In genomic region chr20:10642859-10643559, GRCh38 we compare ENCODE assay signal across 1 cellular context.
TF ChIP-seq lines count a peak whose summit lies in the region.

No MANE protein-coding gene starts in this region.

TF ChIP-seq in IMR-90, 13 proteins besides CTCF, POLR2A, EP300 and RAD21:
- no peak for TF ChIP-seq MXI1 (IDR thresholded peaks at IDR 0.05; ENCODE audit: borderline replicate concordance, low read depth, low read length)
- no peak for TF ChIP-seq ELK1 (IDR thresholded peaks at IDR 0.05; ENCODE audit: borderline replicate concordance, low read depth, low read length)
- TF ChIP-seq CHD1 (IDR thresholded peaks at IDR 0.05; ENCODE audit: low read depth, low read length), result no peak
- TF ChIP-seq MAZ (IDR thresholded peaks at IDR 0.05; ENCODE audit: borderline replicate concordance, low read depth, low read length), result no peak
- no peak for TF ChIP-seq FOS (IDR thresholded peaks at IDR 0.05; ENCODE audit: low read depth, low read length)
- no peak for TF ChIP-seq USF2 (IDR thresholded peaks at IDR 0.05; ENCODE audit: low read depth, low read length)
- TF ChIP-seq RFX5 (IDR thresholded peaks at IDR 0.05; ENCODE audit: low read depth, low read length), result no peak
